ENCODE assay signal across 31 cellular contexts in the genomic region with DNA sequence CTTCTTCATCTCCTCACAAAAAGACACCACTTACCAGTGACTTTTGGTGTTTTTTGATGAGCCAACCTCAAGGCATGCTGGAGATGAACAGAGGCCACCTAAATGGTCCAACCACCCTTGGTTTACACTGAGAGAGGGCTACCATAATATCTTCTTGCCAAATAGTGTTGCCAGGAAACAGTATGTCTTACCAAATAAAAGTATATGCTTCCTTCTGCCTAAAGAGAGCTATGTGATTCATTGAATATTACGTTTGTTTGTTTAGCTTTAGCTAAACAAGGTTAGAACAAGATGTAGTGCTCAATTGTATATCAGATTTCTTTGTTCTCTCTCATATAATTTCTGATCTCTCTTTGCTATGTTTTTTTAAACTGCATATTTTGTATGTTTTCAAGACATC. TPM values are rescaled to one million over a fixed set of nuclear protein-coding genes. Genes with fewer than 3 reads are reported as not detected.
"Had no signal": no experiment of that assay in that cellular context is flagged by ENCODE, and none has a peak within 500 bp of the region (broad histone marks: within the 10 kb centered on the region; RNA-seq: fewer than 3 reads in every experiment).

No MANE protein-coding gene starts in this region.

- ATAC-seq: activated CD4-positive, CD25-positive, alpha-beta regulatory T cell treated with anti-CD3 and anti-CD28 coated beads, Interleukin-2, amount 50 U/mL, for 24 hours; left lung; lower lobe of right lung; natural killer cell treated with Interleukin-12 subunit alpha and Interleukin-12 subunit beta and Interleukin-15 and Interleukin-18, amount 100 ng/mL, for 72 hours; sciatic nerve had no signal

- H3K36me3 ChIP-seq: brain microvascular endothelial cell, esophagus muscularis mucosa, left lung, lower lobe of right lung, thoracic aorta, uterus, WERI-Rb-1 had no signal

- H3K4me1 ChIP-seq: esophagus muscularis mucosa, left lung, lower lobe of right lung, uterus had no signal

- H3K27me3 ChIP-seq: brain microvascular endothelial cell, uterus had no signal

- H3K4me1 Mint-ChIP-seq: activated naive CD4-positive, alpha-beta T cell treated with anti-CD3 and anti-CD28 coated beads, Interleukin-2, amount 10 ng/mL, durations not matched to agents 7 days and 5 days; activated naive CD8-positive, alpha-beta T cell treated with anti-CD3 and anti-CD28 coated beads, Interleukin-2, amount 10 ng/mL, durations not matched to agents 7 days and 5 days had no signal

- H3K9me3 Mint-ChIP-seq: activated CD4-positive, alpha-beta memory T cell treated with anti-CD3 and anti-CD28 coated beads for 36 hours; activated naive CD4-positive, alpha-beta T cell treated with anti-CD3 and anti-CD28 coated beads, Interleukin-2, amount 10 ng/mL, durations not matched to agents 7 days and 5 days; activated naive CD8-positive, alpha-beta T cell treated with anti-CD3 and anti-CD28 coated beads, Interleukin-2, amount 10 ng/mL, durations not matched to agents 7 days and 5 days; activated T-helper 1 cell treated with anti-CD3 and anti-CD28 coated beads, Interleukin-12 subunit alpha, Interleukin-12 subunit beta, Interleukin-2, Interleukin-4 antibody, amounts not matched to agents 30 ng/mL and 10 ng/mL and 1 ng/mL, durations not matched to agents 14 hours and 24 hours and 36 hours; natural killer cell treated with Interleukin-12 subunit alpha and Interleukin-12 subunit beta and Interleukin-15 and Interleukin-18, amount 100 ng/mL, for 72 hours; stimulated activated naive CD8-positive, alpha-beta T cell treated with anti-CD3 and anti-CD28 coated beads, Interleukin-15, Interleukin-2, amounts not matched to agents 100 ng/mL and 50 ng/mL, for 24 hours had no signal

- H3K9me3 ChIP-seq: esophagus muscularis mucosa, left lung, lower lobe of right lung, thoracic aorta, uterus had no signal

- H3K4me3 Mint-ChIP-seq: activated CD4-positive, alpha-beta memory T cell treated with anti-CD3 and anti-CD28 coated beads for 36 hours; activated naive CD4-positive, alpha-beta T cell treated with anti-CD3 and anti-CD28 coated beads, Interleukin-2, amount 10 ng/mL, durations not matched to agents 7 days and 5 days; activated naive CD8-positive, alpha-beta T cell treated with anti-CD3 and anti-CD28 coated beads, Interleukin-2, amount 10 ng/mL, durations not matched to agents 7 days and 5 days; activated T-helper 1 cell treated with anti-CD3 and anti-CD28 coated beads, Interleukin-12 subunit alpha, Interleukin-12 subunit beta, Interleukin-2, Interleukin-4 antibody, amounts not matched to agents 30 ng/mL and 10 ng/mL and 1 ng/mL, durations not matched to agents 14 hours and 24 hours and 36 hours; natural killer cell treated with Interleukin-12 subunit alpha and Interleukin-12 subunit beta and Interleukin-15 and Interleukin-18, amount 100 ng/mL, for 72 hours; stimulated activated naive CD8-positive, alpha-beta T cell treated with anti-CD3 and anti-CD28 coated beads, Interleukin-15, Interleukin-2, amounts not matched to agents 100 ng/mL and 50 ng/mL, for 24 hours had no signal

- H3K27me3 Mint-ChIP-seq: progenitor cell of endocrine pancreas had no signal

- H3K36me3 Mint-ChIP-seq: activated CD4-positive, alpha-beta memory T cell treated with anti-CD3 and anti-CD28 coated beads for 36 hours; activated naive CD4-positive, alpha-beta T cell treated with anti-CD3 and anti-CD28 coated beads, Interleukin-2, amount 10 ng/mL, durations not matched to agents 7 days and 5 days; activated naive CD8-positive, alpha-beta T cell treated with anti-CD3 and anti-CD28 coated beads, Interleukin-2, amount 10 ng/mL, durations not matched to agents 7 days and 5 days; natural killer cell treated with Interleukin-12 subunit alpha and Interleukin-12 subunit beta and Interleukin-15 and Interleukin-18, amount 100 ng/mL, for 72 hours had no signal

- H3K4me3 ChIP-seq: esophagus muscularis mucosa, left lung, lower lobe of right lung, skin epidermis, thoracic aorta, uterus had no signal

- DNase-seq: activated CD4-positive, alpha-beta memory T cell treated with anti-CD3 and anti-CD28 coated beads for 36 hours; activated CD4-positive, alpha-beta T cell treated with anti-CD3 and anti-CD28 coated beads for 48 hours; activated CD8-positive, alpha-beta memory T cell treated with anti-CD3 and anti-CD28 coated beads, Interleukin-2, amount 50 U/mL, for 4 hours; activated effector memory CD4-positive, alpha-beta T cell treated with anti-CD3 and anti-CD28 coated beads, Interleukin-2, amount 50 U/mL, for 16 hours; activated naive CD4-positive, alpha-beta T cell treated with anti-CD3 and anti-CD28 coated beads, Interleukin-2, amount 10 ng/mL, durations not matched to agents 7 days and 5 days; activated naive CD8-positive, alpha-beta T cell treated with anti-CD3 and anti-CD28 coated beads, Interleukin-2, amount 10 ng/mL, durations not matched to agents 7 days and 5 days; activated T-cell treated with anti-CD3 and anti-CD28 coated beads, Interleukin-2, amount 50 U/mL, for 1 hour; amniotic stem cell; brain microvascular endothelial cell; caudate nucleus; kidney glomerular epithelial cell; left lung; lower lobe of right lung; retina; stimulated activated CD4-positive, alpha-beta T cell treated with anti-CD3 and anti-CD28 coated beads, Interleukin-12 subunit alpha, Interleukin-12 subunit beta, amount 100 ng/mL, for 4 hours; stimulated activated CD4-positive, alpha-beta T cell treated with anti-CD3 and anti-CD28 coated beads, Interleukin-4, amount 100 ng/mL, for 1 hour; T-helper 9 cell; trophoblast cell; uterus; WERI-Rb-1 had no signal

- H3K27ac Mint-ChIP-seq: activated CD4-positive, alpha-beta memory T cell treated with anti-CD3 and anti-CD28 coated beads for 36 hours; activated naive CD4-positive, alpha-beta T cell treated with anti-CD3 and anti-CD28 coated beads, Interleukin-2, amount 10 ng/mL, durations not matched to agents 7 days and 5 days; activated naive CD8-positive, alpha-beta T cell treated with anti-CD3 and anti-CD28 coated beads, Interleukin-2, amount 10 ng/mL, durations not matched to agents 7 days and 5 days; activated T-helper 1 cell treated with anti-CD3 and anti-CD28 coated beads, Interleukin-12 subunit alpha, Interleukin-12 subunit beta, Interleukin-2, Interleukin-4 antibody, amounts not matched to agents 30 ng/mL and 10 ng/mL and 1 ng/mL, durations not matched to agents 14 hours and 24 hours and 36 hours; natural killer cell treated with Interleukin-12 subunit alpha and Interleukin-12 subunit beta and Interleukin-15 and Interleukin-18, amount 100 ng/mL, for 72 hours; stimulated activated naive CD8-positive, alpha-beta T cell treated with anti-CD3 and anti-CD28 coated beads, Interleukin-15, Interleukin-2, amounts not matched to agents 100 ng/mL and 50 ng/mL, for 24 hours had no signal

- H3K27ac ChIP-seq: brain microvascular endothelial cell, esophagus muscularis mucosa, left lung, lower lobe of right lung, skin epidermis, thoracic aorta, uterus, WERI-Rb-1 had no signal

RNA-seq across cellular contexts. Expression of a gene that starts 40.6 kb away (rescaled TPM):
- total RNA-seq: activated CD8-positive, alpha-beta memory T cell treated with anti-CD3 and anti-CD28 coated beads for 36 hours; activated naive CD8-positive, alpha-beta T cell treated with anti-CD3 and anti-CD28 coated beads, Interleukin-2, amount 10 ng/mL, durations not matched to agents 7 days and 5 days; natural killer cell treated with Interleukin-12 subunit alpha and Interleukin-12 subunit beta and Interleukin-15 and Interleukin-18, amount 100 ng/mL, for 72 hours; osteocyte had no signal
